1 cellular context compared by ENCODE assay signal in genomic region chr12:5066251-5066650, GRCh38.
TF ChIP-seq lines count a peak whose summit lies in the region.

No MANE protein-coding gene starts in this region.

TF ChIP-seq in GM23338, 12 proteins besides CTCF, POLR2A, EP300 and RAD21 (continued from another document):
- TF ChIP-seq ZNF462 (CRISPR knock-in tag; IDR thresholded peaks at IDR 0.05) (no peak), REST (IDR thresholded peaks at IDR 0.05; ENCODE audit: unreplicated experiment) (no peak), EZH2 (IDR thresholded peaks at IDR 0.05; ENCODE audit: low read depth, unreplicated experiment) (no peak), STAT1 (IDR thresholded peaks at IDR 0.05; ENCODE audit: unreplicated experiment) (no peak), JUNB (IDR thresholded peaks at IDR 0.05; ENCODE audit: unreplicated experiment) (no peak), ETS1 (IDR thresholded peaks at IDR 0.05) (no peak), NANOG (IDR thresholded peaks at IDR 0.05; ENCODE audit: borderline replicate concordance) (no peak), POLR2AphosphoS5 (IDR thresholded peaks at IDR 0.05; ENCODE audit: low read depth) (no peak), EZH2phosphoT487 (IDR thresholded peaks at IDR 0.05; ENCODE audit: unreplicated experiment) (no peak), ZNF331 (CRISPR knock-in tag; IDR thresholded peaks at IDR 0.05; ENCODE audit: low read depth) (no peak)
